In the genomic region with DNA sequence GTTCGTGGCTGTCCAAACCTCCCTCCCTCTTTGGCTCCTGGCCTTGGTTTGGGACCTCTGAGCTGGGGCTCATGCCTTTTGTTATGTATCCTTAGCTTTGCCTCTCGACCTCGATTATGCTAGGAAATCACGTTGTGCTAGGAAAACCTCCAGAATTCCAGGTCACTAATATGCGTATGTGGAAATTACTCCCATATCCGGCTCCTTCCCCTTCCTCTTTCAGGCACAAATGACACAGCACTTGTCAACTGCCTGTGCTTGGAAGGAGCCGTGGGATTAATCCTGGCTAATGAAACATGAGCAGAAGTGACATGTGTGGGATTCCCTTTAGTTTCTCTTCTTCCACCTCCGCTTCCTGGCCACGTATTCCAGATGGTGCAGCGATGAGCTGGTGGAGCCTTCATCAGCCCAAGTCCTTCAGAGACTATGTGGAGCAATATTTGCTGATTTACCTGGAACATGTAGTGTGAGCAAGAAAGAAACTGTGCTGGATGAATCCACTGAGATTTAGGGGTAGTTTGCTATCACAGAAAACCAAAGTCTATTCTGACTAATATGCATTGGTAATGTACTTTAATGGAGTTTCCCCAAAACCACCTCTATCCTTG, we compare ENCODE assay signal across 9 cellular contexts.
DNase-seq lines count a peak whose midpoint lies in the region; ATAC-seq lines count a peak whose summit lies in the region.
"Had no signal": no experiment of that assay in that cellular context is flagged by ENCODE, and none has a peak within 500 bp of the region (broad histone marks: within the 10 kb centered on the region; RNA-seq: fewer than 3 reads in every experiment).

No MANE protein-coding gene starts in this region.

- peak overlapping the region; percentile 45 for H3K9ac ChIP-seq in adipocyte (ENCODE audit: low read length)

- no peak for DNase-seq in Right ventricle myocardium inferior (ENCODE audit: missing footprints)
- no peak for DNase-seq in cardiac septum (ENCODE audit: low spot score)
- DNase-seq in adipocyte (ENCODE audit: low read depth) = no peak
- peak; percentile 36 for DNase-seq in iris pigment epithelial cell (ENCODE audit: low read depth)
- no peak for DNase-seq in aorta
- no peak for DNase-seq in NCI-H1105 (lab: John Stamatoyannopoulos, UW)
- DNase-seq in hepatic stellate cell (ENCODE audit: low spot score) = no peak
- DNase-seq in T1000 (lab: John Stamatoyannopoulos, UW) = no peak
- DNase-seq: stimulated activated CD4-positive, alpha-beta T cell treated with anti-CD3 and anti-CD28 coated beads, Interleukin-12 subunit alpha, Interleukin-12 subunit beta, amount 100 ng/mL, for 4 hours had no signal

- no peaks in the 10 kb centered on the region for H3K9me3 ChIP-seq in adipocyte (ENCODE audit: control insufficient read depth, low read length)
- no peaks in the 10 kb centered on the region for H3K9me3 ChIP-seq in aorta (ENCODE audit: control insufficient read depth, low read length)

- H3K4me3 ChIP-seq in adipocyte (ENCODE audit: low read length) = peak overlapping the region; percentile 41
- H3K4me3 ChIP-seq in aorta (ENCODE audit: low read length in 2 of 2) = no peak overlapping the region

- 74 to 79% methylated on average over 10 of the region's 10 CpGs for WGBS in aorta, 2 donors

- H3K4me1 ChIP-seq in adipocyte (ENCODE audit: control insufficient read depth, insufficient read depth, low read length) = peaks cover 66% of the 10 kb centered on the region
- H3K4me1 ChIP-seq in aorta (ENCODE audit: control insufficient read depth in 1 of 2, insufficient read depth in 2 of 2, low read length in 2 of 2) = peaks cover 0 to 5% of the 10 kb centered on the region in 2 donors

- no peaks in the 10 kb centered on the region for H3K27me3 ChIP-seq in adipocyte (replicated peaks; ENCODE audit: control insufficient read depth, insufficient read depth, low read length)
- H3K27me3 ChIP-seq in aorta (ENCODE audit: control insufficient read depth in 1 of 2, insufficient read depth in 2 of 2, low read length in 1 of 2) = no peaks in the 10 kb centered on the region

- ATAC-seq in Right ventricle myocardium inferior = peak; percentile 65
- peak; percentile 59 for ATAC-seq in aorta (ENCODE audit: low FRiP score)

- H3K36me3 ChIP-seq in adipocyte (ENCODE audit: control insufficient read depth, insufficient read depth, low read length, severe bottlenecking) (no peaks in the 10 kb centered on the region), aorta (ENCODE audit: control insufficient read depth in 1 of 2, insufficient read depth in 2 of 2, low read length in 1 of 2) (no peaks in the 10 kb centered on the region)

- H3K27ac ChIP-seq in aorta (ENCODE audit: low read depth in 1 of 2, low read length in 2 of 2) = no peak overlapping the region

- intact Hi-C loops in Right ventricle myocardium inferior (cut with DNase I) = loop anchor here (1.0 to 2.0 kb wide), 3 partner anchors 26 to 40 kb away; no protein-coding TSS in a partner anchor
- intact Hi-C loops in cardiac septum (cut with DNase I) = loop anchor here (5.0 kb wide), 1 partner anchor 42 kb away; no protein-coding TSS in a partner anchor
- intact Hi-C loops in aorta (cut with DNase I) = no loop called here

Comparison
In these comparisons a context has a peak if more than half of its experiments do, and no peak if none do; other contexts are left out.
1. intact Hi-C loops: an anchor here in Right ventricle myocardium inferior (1.0 to 2.0 kb wide) and cardiac septum (5.0 kb wide); none called in aorta.